8 cellular contexts compared by ENCODE assay signal in the genomic region with DNA sequence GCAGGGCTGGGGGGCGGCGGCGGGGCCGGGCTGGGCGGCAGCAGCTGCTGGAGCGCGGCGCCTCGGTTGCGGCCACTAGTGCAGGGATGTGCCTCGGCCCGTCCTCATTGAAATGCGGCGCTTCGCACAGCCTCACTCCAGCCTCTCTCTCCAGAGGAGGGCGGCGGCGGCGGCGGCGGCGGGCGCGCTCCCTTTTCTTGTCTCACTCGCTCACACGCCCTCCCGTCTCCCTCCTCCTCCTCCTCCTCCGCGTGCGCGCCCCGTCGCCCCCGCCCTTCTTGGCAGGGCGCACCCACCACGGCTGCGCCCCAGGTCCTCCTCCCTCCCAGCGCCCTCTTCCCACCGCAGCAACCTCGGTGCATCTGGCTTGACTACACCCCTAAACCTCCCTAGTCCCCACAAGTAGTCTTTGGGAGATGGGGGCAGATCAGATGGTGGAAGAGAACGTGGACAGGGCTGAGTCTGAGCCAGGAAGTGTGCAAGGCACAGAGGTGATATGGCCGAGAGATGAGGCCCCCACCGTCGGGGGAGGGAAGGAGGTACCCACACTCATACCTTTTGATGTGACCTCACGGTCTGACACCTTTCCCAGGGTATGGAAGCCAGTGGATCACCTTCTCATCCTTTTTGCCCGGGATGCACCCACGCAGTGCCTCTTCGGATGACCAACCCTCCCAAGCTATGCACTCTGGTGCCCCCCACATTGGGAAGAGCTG. TPM values are rescaled to one million over a fixed set of nuclear protein-coding genes. Genes with fewer than 3 reads are reported as not detected.
A peak's percentile ranks its signal among the peaks of the same experiment; 100 is the strongest.
DNase-seq lines count a peak whose midpoint lies in the region; ATAC-seq, FAIRE-seq and TF ChIP-seq lines count a peak whose summit lies in the region.

A gene (minus strand): TSS at position 168 of the 716 bp plus-strand sequence.

- TF ChIP-seq CTCF in bronchial epithelial cell (IDR thresholded peaks at IDR 0.05; ENCODE audit: insufficient read depth, low read length, severe bottlenecking), result no peak

- peak within 1 kb of the TSS; percentile 16 for H3K4me3 ChIP-seq in bronchial epithelial cell (ENCODE audit: low read depth, low read length)
- H3K4me3 ChIP-seq in stomach smooth muscle (ENCODE audit: low read length in 2 of 2), result peak within 1 kb of the TSS; percentile 68 to 77

- H3K4me1 ChIP-seq in stomach smooth muscle (ENCODE audit: control insufficient read depth, insufficient read depth, low read length), result peaks cover 5% of the 10 kb centered on the region

- H3K9me3 ChIP-seq in stomach smooth muscle (ENCODE audit: control insufficient read depth in 2 of 2, low read length in 2 of 2), result no peaks in the 10 kb centered on the region

- FAIRE-seq in bronchial epithelial cell (lab: Jason Lieb, UNC) (no peak), GM12891 (lab: Jason Lieb, UNC) (no peak)

- H3K9ac ChIP-seq in stomach smooth muscle (ENCODE audit: low read length in 2 of 2), result peak within 1 kb of the TSS; percentile 36 to 43

- H3K27ac ChIP-seq in stomach smooth muscle (ENCODE audit: low read length), result peak within 1 kb of the TSS; percentile 46

- H3K36me3 ChIP-seq in bronchial epithelial cell (ENCODE audit: control insufficient read depth, insufficient read depth, low read length) (no peaks in the 10 kb centered on the region), stomach smooth muscle (ENCODE audit: control insufficient read depth in 2 of 2, insufficient read depth in 2 of 2, low read length in 2 of 2) (no peaks in the 10 kb centered on the region)

- DNase-seq in SKM-1 treated with dmso at 0.1 percent for 144 hours (lab: John Stamatoyannopoulos, UW; ENCODE audit: unreplicated experiment), result peak; percentile 5
- no peak for DNase-seq in SKM-1 (lab: John Stamatoyannopoulos, UW; ENCODE audit: unreplicated experiment)
- DNase-seq in bronchial epithelial cell (ENCODE audit: low read depth), result no peak
- DNase-seq in iris pigment epithelial cell (ENCODE audit: low read depth), result peak; percentile 24
- no peak for DNase-seq in GM12891 (ENCODE audit: insufficient read length, low spot score)

- no peak for TF ChIP-seq POLR2A in GM12891 (IDR thresholded peaks at IDR 0.05; ENCODE audit: low read depth, low read length)

- H3K27me3 ChIP-seq in bronchial epithelial cell (ENCODE audit: control insufficient read depth, insufficient read depth, low read length) (peaks cover 20% of the 10 kb centered on the region), stomach smooth muscle (ENCODE audit: control insufficient read depth in 1 of 2, insufficient read depth in 2 of 2, low read length in 2 of 2) (no peaks in the 10 kb centered on the region)

- ATAC-seq in GM21528 (IDR thresholded peaks at IDR 0.05; ENCODE audit: low FRiP score, unreplicated experiment), result no peak
- ATAC-seq in GM21390 (IDR thresholded peaks at IDR 0.05; ENCODE audit: unreplicated experiment), result no peak

TF ChIP-seq in GM12891, 5 proteins besides CTCF, POLR2A, EP300 and RAD21:
- TF ChIP-seq PAX5 (IDR thresholded peaks at IDR 0.05; ENCODE audit: insufficient read depth, low read length, severe bottlenecking), result no peak
- no peak for TF ChIP-seq TAF1 (IDR thresholded peaks at IDR 0.05; ENCODE audit: low read depth, low read length)
- no peak for TF ChIP-seq POU2F2 (IDR thresholded peaks at IDR 0.05; ENCODE audit: low read depth, low read length)
- no peak for TF ChIP-seq SPI1 (IDR thresholded peaks at IDR 0.05; ENCODE audit: low read depth, low read length)
- TF ChIP-seq POLR2AphosphoS5 (IDR thresholded peaks at IDR 0.05; ENCODE audit: low read depth, low read length), result no peak
TF ChIP-seq in GM12891: peak in this region for 0.

RNA-seq across cellular contexts. Expression of the gene that starts here (rescaled TPM):
- total RNA-seq in bronchial epithelial cell, result under 0.01 and 0.13 TPM in 2 replicates
- not detected for polyA plus RNA-seq in GM12891 (2012; ENCODE audit: low read depth, missing spikeins)

Comparison
In these comparisons a context has a peak if more than half of its experiments do, and no peak if none do; other contexts are left out.
1. DNase-seq: peak in SKM-1 treated with dmso at 0.1 percent for 144 hours (single experiment) and iris pigment epithelial cell (single experiment); none in SKM-1 (single experiment), bronchial epithelial cell (single experiment) and GM12891 (single experiment).